Comparison of ENCODE assay signal across 30 cellular contexts in genomic region chrX:12327836-12328235, GRCh38.
"Had no signal": no experiment of that assay in that cellular context is flagged by ENCODE, and none has a peak within 500 bp of the region (broad histone marks: within the 10 kb centered on the region; RNA-seq: fewer than 3 reads in every experiment).

No MANE protein-coding gene starts in this region.

- H3K27me3 Mint-ChIP-seq: activated CD4-positive, alpha-beta T cell treated with anti-CD3 and anti-CD28 coated beads for 36 hours; activated naive CD4-positive, alpha-beta T cell treated with anti-CD3 and anti-CD28 coated beads, Interleukin-2, amount 10 ng/mL, durations not matched to agents 7 days and 5 days; activated naive CD8-positive, alpha-beta T cell treated with anti-CD3 and anti-CD28 coated beads, Interleukin-2, amount 10 ng/mL, durations not matched to agents 7 days and 5 days; central memory CD8-positive, alpha-beta T cell; natural killer cell treated with Interleukin-12 subunit alpha and Interleukin-12 subunit beta and Interleukin-15 and Interleukin-18, amount 100 ng/mL, for 72 hours had no signal

- H3K9me3 ChIP-seq: esophagus muscularis mucosa, gastrocnemius medialis, left lung, lower lobe of right lung, mucosa of descending colon, testis, transverse colon had no signal

- H3K4me1 Mint-ChIP-seq: activated CD4-positive, alpha-beta T cell treated with anti-CD3 and anti-CD28 coated beads for 36 hours; activated naive CD4-positive, alpha-beta T cell treated with anti-CD3 and anti-CD28 coated beads, Interleukin-2, amount 10 ng/mL, durations not matched to agents 7 days and 5 days; activated naive CD8-positive, alpha-beta T cell treated with anti-CD3 and anti-CD28 coated beads, Interleukin-2, amount 10 ng/mL, durations not matched to agents 7 days and 5 days; central memory CD8-positive, alpha-beta T cell had no signal

- H3K27ac Mint-ChIP-seq: activated CD4-positive, alpha-beta T cell treated with anti-CD3 and anti-CD28 coated beads for 36 hours; activated naive CD4-positive, alpha-beta T cell treated with anti-CD3 and anti-CD28 coated beads, Interleukin-2, amount 10 ng/mL, durations not matched to agents 7 days and 5 days; activated naive CD8-positive, alpha-beta T cell treated with anti-CD3 and anti-CD28 coated beads, Interleukin-2, amount 10 ng/mL, durations not matched to agents 7 days and 5 days; activated T-cell treated with anti-CD3 and anti-CD28 coated beads, Interleukin-2, amount 50 U/mL, for 24 hours; natural killer cell treated with Interleukin-12 subunit alpha and Interleukin-12 subunit beta and Interleukin-15 and Interleukin-18, amount 100 ng/mL, for 72 hours; T-helper 2 cell treated with Interferon-gamma antibody and Interleukin-4, amounts not matched to agents 5 μg/mL and 100 μg/mL, for 36 hours had no signal

- H3K4me3 Mint-ChIP-seq: activated CD4-positive, alpha-beta T cell treated with anti-CD3 and anti-CD28 coated beads for 36 hours; activated naive CD4-positive, alpha-beta T cell treated with anti-CD3 and anti-CD28 coated beads, Interleukin-2, amount 10 ng/mL, durations not matched to agents 7 days and 5 days; activated naive CD8-positive, alpha-beta T cell treated with anti-CD3 and anti-CD28 coated beads, Interleukin-2, amount 10 ng/mL, durations not matched to agents 7 days and 5 days; activated T-cell treated with anti-CD3 and anti-CD28 coated beads, Interleukin-2, amount 50 U/mL, for 24 hours; central memory CD8-positive, alpha-beta T cell; natural killer cell treated with Interleukin-12 subunit alpha and Interleukin-12 subunit beta and Interleukin-15 and Interleukin-18, amount 100 ng/mL, for 72 hours; T-helper 2 cell treated with Interferon-gamma antibody and Interleukin-4, amounts not matched to agents 5 μg/mL and 100 μg/mL, for 36 hours had no signal

- H3K36me3 ChIP-seq: esophagus muscularis mucosa, gastrocnemius medialis, left lung, lower lobe of right lung, transverse colon had no signal

- H3K4me3 ChIP-seq: esophagus muscularis mucosa, gastrocnemius medialis, left lung, lower lobe of right lung, mucosa of descending colon, testis, transverse colon had no signal

- FAIRE-seq: islet of Langerhans, urothelium cell line had no signal

- ATAC-seq: activated CD4-positive, alpha-beta T cell treated with anti-CD3 and anti-CD28 coated beads for 36 hours; gastrocnemius medialis; left lung; lower lobe of right lung; mucosa of descending colon; natural killer cell treated with Interleukin-12 subunit alpha and Interleukin-12 subunit beta and Interleukin-15 and Interleukin-18, amount 100 ng/mL, for 72 hours; right cardiac atrium; stimulated activated naive CD8-positive, alpha-beta T cell treated with anti-CD3 and anti-CD28 coated beads, Interleukin-15, Interleukin-2, amounts not matched to agents 100 U/mL and 50 U/mL, for 24 hours had no signal

- H3K36me3 Mint-ChIP-seq: activated naive CD4-positive, alpha-beta T cell treated with anti-CD3 and anti-CD28 coated beads, Interleukin-2, amount 10 ng/mL, durations not matched to agents 7 days and 5 days; activated naive CD8-positive, alpha-beta T cell treated with anti-CD3 and anti-CD28 coated beads, Interleukin-2, amount 10 ng/mL, durations not matched to agents 7 days and 5 days; natural killer cell treated with Interleukin-12 subunit alpha and Interleukin-12 subunit beta and Interleukin-15 and Interleukin-18, amount 100 ng/mL, for 72 hours had no signal

- H3K27ac ChIP-seq: esophagus muscularis mucosa, gastrocnemius medialis, left lung, lower lobe of right lung, testis, transverse colon had no signal

- H3K4me1 ChIP-seq: esophagus muscularis mucosa, gastrocnemius medialis, left lung, lower lobe of right lung, testis, transverse colon had no signal

- H3K27me3 ChIP-seq: esophagus muscularis mucosa, gastrocnemius medialis, left lung, testis, transverse colon had no signal

- DNase-seq: activated CD4-positive, alpha-beta T cell treated with anti-CD3 and anti-CD28 coated beads for 36 hours; activated CD4-positive, alpha-beta T cell treated with anti-CD3 and anti-CD28 coated beads, Interleukin-2, amount 50 U/mL, for 4 hours; activated CD4-positive, CD25-positive, alpha-beta regulatory T cell; activated CD8-positive, alpha-beta memory T cell treated with anti-CD3 and anti-CD28 coated beads for 24 hours; activated gamma-delta T cell; activated naive CD4-positive, alpha-beta T cell treated with anti-CD3 and anti-CD28 coated beads, Interleukin-2, amount 10 ng/mL, durations not matched to agents 7 days and 5 days; activated naive CD8-positive, alpha-beta T cell treated with anti-CD3 and anti-CD28 coated beads, Interleukin-2, amount 10 ng/mL, durations not matched to agents 7 days and 5 days; activated T-cell treated with anti-CD3 and anti-CD28 coated beads, Interleukin-2, amount 50 U/mL, for 24 hours; amniotic stem cell; dermis blood vessel endothelial cell; effector CD4-positive, alpha-beta T cell; gastrocnemius medialis; glutamatergic neuron; left lung; lower lobe of right lung; mesendoderm; mucosa of descending colon; posterior cingulate gyrus; right cardiac atrium; stimulated activated CD4-positive, alpha-beta T cell treated with anti-CD3 and anti-CD28 coated beads, Interleukin-2, amount 100 ng/mL, for 48 hours; stimulated activated naive CD8-positive, alpha-beta T cell treated with anti-CD3 and anti-CD28 coated beads, Interleukin-15, Interleukin-2, amounts not matched to agents 100 U/mL and 50 U/mL, for 24 hours; T-helper 1 cell; testis; transverse colon had no signal

- H3K9me3 Mint-ChIP-seq: activated naive CD4-positive, alpha-beta T cell treated with anti-CD3 and anti-CD28 coated beads, Interleukin-2, amount 10 ng/mL, durations not matched to agents 7 days and 5 days; activated naive CD8-positive, alpha-beta T cell treated with anti-CD3 and anti-CD28 coated beads, Interleukin-2, amount 10 ng/mL, durations not matched to agents 7 days and 5 days; activated T-cell treated with anti-CD3 and anti-CD28 coated beads, Interleukin-2, amount 50 U/mL, for 24 hours; central memory CD8-positive, alpha-beta T cell; natural killer cell treated with Interleukin-12 subunit alpha and Interleukin-12 subunit beta and Interleukin-15 and Interleukin-18, amount 100 ng/mL, for 72 hours; T-helper 2 cell treated with Interferon-gamma antibody and Interleukin-4, amounts not matched to agents 5 μg/mL and 100 μg/mL, for 36 hours had no signal
